ENCODE assay signal across 5 cellular contexts in the genomic region with DNA sequence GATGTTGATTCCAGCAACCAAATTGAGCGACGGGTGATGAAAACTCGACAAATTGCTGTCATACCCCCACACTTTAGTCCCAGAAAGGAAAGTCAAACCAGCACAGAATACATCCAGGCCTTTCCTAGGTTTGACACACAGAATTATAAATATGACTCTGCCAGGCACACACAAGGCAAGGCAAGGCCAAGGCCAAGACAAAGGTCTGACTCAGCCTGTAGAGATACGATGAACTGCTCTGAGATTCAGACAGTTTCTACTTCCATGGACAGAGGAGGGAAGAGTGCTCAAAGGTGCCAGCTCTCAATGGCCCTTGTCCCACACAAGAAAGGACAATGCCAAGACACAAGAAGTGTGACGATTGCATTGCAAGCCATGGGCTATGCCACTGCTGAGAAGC.
"Had no signal": no experiment of that assay in that cellular context is flagged by ENCODE, and none has a peak within 500 bp of the region (broad histone marks: within the 10 kb centered on the region; RNA-seq: fewer than 3 reads in every experiment).

No MANE protein-coding gene starts in this region.

- H3K4me3 Mint-ChIP-seq: GM23338, H9 had no signal

- ATAC-seq: GM23338, K562 had no signal

- DNase-seq: H9, HCEC 1CT, IMR-90 had no signal

- H3K9me3 Mint-ChIP-seq: H9 had no signal

- H3K4me2 ChIP-seq: GM23338 had no signal

- H3K4me1 Mint-ChIP-seq: GM23338, H9 had no signal

- H3K4me3 ChIP-seq: GM23338, K562 had no signal

- H2AFZ ChIP-seq: GM23338 had no signal

- H3K27ac Mint-ChIP-seq: GM23338, H9 had no signal
